In genomic region chr12:92765871-92766270, GRCh38 we compare ENCODE assay signal across 32 cellular contexts.
"Had no signal": no experiment of that assay in that cellular context is flagged by ENCODE, and none has a peak within 500 bp of the region (broad histone marks: within the 10 kb centered on the region; RNA-seq: fewer than 3 reads in every experiment).

No MANE protein-coding gene starts in this region.

- H3K27ac Mint-ChIP-seq: immature natural killer cell; naive thymus-derived CD4-positive, alpha-beta T cell; nephron; neural progenitor cell; progenitor cell of endocrine pancreas; stimulated activated naive CD8-positive, alpha-beta T cell treated with anti-CD3 and anti-CD28 coated beads, Interleukin-15, amount 100 ng/mL, for 72 hours had no signal

- DNase-seq: dermis blood vessel endothelial cell; effector memory CD4-positive, alpha-beta T cell; erythroblast; esophagus squamous epithelium; foreskin melanocyte; glutamatergic neuron; heart right ventricle; hippocampal formation; immature natural killer cell; islet precursor cell; kidney glomerular epithelial cell; left colon; mesendoderm; midbrain; naive thymus-derived CD4-positive, alpha-beta T cell; stimulated activated CD4-positive, alpha-beta T cell treated with anti-CD3 and anti-CD28 coated beads, Interleukin-12 subunit alpha, Interleukin-12 subunit beta, amount 100 ng/mL, for 4 hours; stimulated activated CD4-positive, alpha-beta T cell treated with anti-CD3 and anti-CD28 coated beads, Interleukin-1b, Interleukin-23, amount 100 ng/mL, for 48 hours; stimulated activated CD4-positive, alpha-beta T cell treated with anti-CD3 and anti-CD28 coated beads, Interleukin-4, amount 100 ng/mL, for 1 hour; stimulated activated CD8-positive, alpha-beta memory T cell treated with anti-CD3 and anti-CD28 coated beads, Interleukin-4, amount 100 ng/mL, for 48 hours; stimulated activated naive CD4-positive, alpha-beta T cell; stimulated activated naive CD8-positive, alpha-beta T cell treated with anti-CD3 and anti-CD28 coated beads, Interleukin-15, amount 100 ng/mL, for 72 hours; transverse colon had no signal

- H3K9me3 Mint-ChIP-seq: immature natural killer cell; nephron; neural progenitor cell; stimulated activated naive CD8-positive, alpha-beta T cell treated with anti-CD3 and anti-CD28 coated beads, Interleukin-15, amount 100 ng/mL, for 72 hours had no signal

- H3K27me3 ChIP-seq: esophagus squamous epithelium, heart right ventricle, neural progenitor cell, suprapubic skin, transverse colon, vagina had no signal

- H3K4me3 ChIP-seq: coronary artery, esophagus squamous epithelium, heart right ventricle, neural progenitor cell, smooth muscle cell, suprapubic skin, transverse colon, vagina had no signal

- ATAC-seq: heart right ventricle; left colon; naive thymus-derived CD4-positive, alpha-beta T cell; sciatic nerve; stimulated activated naive CD8-positive, alpha-beta T cell treated with anti-CD3 and anti-CD28 coated beads, Interleukin-15, amount 100 ng/mL, for 72 hours had no signal

- H3K4me1 ChIP-seq: parathyroid adenoma, vagina had no signal

- H3K27me3 Mint-ChIP-seq: progenitor cell of endocrine pancreas; stimulated activated naive CD8-positive, alpha-beta T cell treated with anti-CD3 and anti-CD28 coated beads, Interleukin-15, amount 100 ng/mL, for 72 hours had no signal

- H3K36me3 ChIP-seq: esophagus squamous epithelium, heart right ventricle, neural progenitor cell, suprapubic skin, transverse colon, vagina had no signal

- H3K9ac ChIP-seq: neural progenitor cell, parathyroid adenoma had no signal

- H2AFZ ChIP-seq: neural progenitor cell, parathyroid adenoma had no signal

- H3K79me2 ChIP-seq: parathyroid adenoma had no signal

- H3K27ac ChIP-seq: coronary artery, esophagus squamous epithelium, neural progenitor cell, parathyroid adenoma, suprapubic skin, transverse colon, vagina had no signal

- FAIRE-seq: endometrium had no signal

- H3K4me3 Mint-ChIP-seq: immature natural killer cell; naive thymus-derived CD4-positive, alpha-beta T cell; nephron; neural progenitor cell; stimulated activated naive CD8-positive, alpha-beta T cell treated with anti-CD3 and anti-CD28 coated beads, Interleukin-15, amount 100 ng/mL, for 72 hours had no signal

- H3K4me2 ChIP-seq: neural progenitor cell, smooth muscle cell had no signal

- H3K36me3 Mint-ChIP-seq: naive thymus-derived CD4-positive, alpha-beta T cell; neural progenitor cell had no signal

- H3K9me3 ChIP-seq: esophagus squamous epithelium, suprapubic skin, transverse colon, vagina had no signal
